Comparison of ENCODE assay signal across 20 cellular contexts in genomic region chr3:157142315-157142714, GRCh38. TPM values are rescaled to one million over a fixed set of nuclear protein-coding genes. Genes with fewer than 3 reads are reported as not detected.
A peak's percentile ranks its signal among the peaks of the same experiment; 100 is the strongest.
DNase-seq lines count a peak whose midpoint lies in the region; ATAC-seq, FAIRE-seq and TF ChIP-seq lines count a peak whose summit lies in the region.
"Had no signal": no experiment of that assay in that cellular context is flagged by ENCODE, and none has a peak within 500 bp of the region (broad histone marks: within the 10 kb centered on the region; RNA-seq: fewer than 3 reads in every experiment).

No MANE protein-coding gene starts in this region.

- DNase-seq in COLO668 (lab: John Stamatoyannopoulos, UW; ENCODE audit: unreplicated experiment) (peak; percentile 74), GM23338 (ENCODE audit: low spot score) (no peak), NCI-H2107 treated with DMSO at 0.1 percent for 48 hours (lab: John Stamatoyannopoulos, UW; ENCODE audit: unreplicated experiment) (peak; percentile 99), bronchial epithelial cell (ENCODE audit: low read depth) (no peak), mucosa of descending colon (no peak)
- DNase-seq: activated gamma-delta T cell, DMS 273 treated with DMSO at 0.1 percent for 48 hours, HCEC 1CT, left ventricle myocardium superior, NCI-H774, tibial artery had no signal

- H4K20me1 ChIP-seq in GM23338 (replicated peaks; ENCODE audit: insufficient read depth) = no peaks in the 10 kb centered on the region; the same call in 1 of the 2 replicates

- peak; percentile 52 for FAIRE-seq in bronchial epithelial cell (lab: Jason Lieb, UNC)
- FAIRE-seq: astrocyte, frontal cortex, GM18507 had no signal

- H3K4me1 Mint-ChIP-seq in GM23338 = no peaks in the 10 kb centered on the region

- no peak overlapping the region for H3K4me2 ChIP-seq in GM23338
- H3K4me2 ChIP-seq: smooth muscle cell had no signal

- H3K36me3 ChIP-seq in GM23338 (ENCODE audit: insufficient read depth) (peaks cover 14% of the 10 kb centered on the region), bronchial epithelial cell (ENCODE audit: control insufficient read depth, insufficient read depth, low read length) (no peaks in the 10 kb centered on the region), mucosa of descending colon (ENCODE audit: low read depth) (peaks cover 3% of the 10 kb centered on the region)

- H3K4me1 ChIP-seq in GM23338 (ENCODE audit: insufficient read depth) (no peaks in the 10 kb centered on the region), mucosa of descending colon (ENCODE audit: low read depth) (peaks cover 2% of the 10 kb centered on the region)

- no peak overlapping the region for H3K4me3 ChIP-seq in GM23338
- H3K4me3 ChIP-seq in bronchial epithelial cell (ENCODE audit: low read depth, low read length) = no peak overlapping the region
- H3K4me3 ChIP-seq in mucosa of descending colon = no peak overlapping the region
- H3K4me3 ChIP-seq: smooth muscle cell, tibial artery had no signal

- H3K27me3 ChIP-seq in GM23338 (ENCODE audit: insufficient read depth) (no peaks in the 10 kb centered on the region), bronchial epithelial cell (ENCODE audit: control insufficient read depth, insufficient read depth, low read length) (no peaks in the 10 kb centered on the region)
- H3K27me3 ChIP-seq: tibial artery had no signal

- no peak overlapping the region for H3K4me3 Mint-ChIP-seq in GM23338
- H3K4me3 Mint-ChIP-seq: B cell; stimulated activated effector memory CD8-positive, alpha-beta T cell treated with anti-CD3 and anti-CD28 coated beads, Interleukin-12 subunit alpha, Interleukin-12 subunit beta, amount 100 ng/mL, for 72 hours had no signal

- no peaks in the 10 kb centered on the region for H3K9me3 Mint-ChIP-seq in GM23338
- H3K9me3 Mint-ChIP-seq: stimulated activated effector memory CD8-positive, alpha-beta T cell treated with anti-CD3 and anti-CD28 coated beads, Interleukin-12 subunit alpha, Interleukin-12 subunit beta, amount 100 ng/mL, for 72 hours had no signal

- no peak overlapping the region; the same call in 1 of the 2 replicates for H3K27ac Mint-ChIP-seq in GM23338

- H3K9me2 ChIP-seq in GM23338 (ENCODE audit: insufficient read depth) = no peaks in the 10 kb centered on the region

- peaks cover 26% of the 10 kb centered on the region for H3K36me3 Mint-ChIP-seq in GM23338 (ENCODE audit: low read depth)

- no peaks in the 10 kb centered on the region for H3K79me2 ChIP-seq in GM23338 (replicated peaks; ENCODE audit: insufficient read depth)

- intact Hi-C loops in mucosa of descending colon (cut with DNase I, micrococcal nuclease) = no loop called here

- peaks cover 4% of the 10 kb centered on the region for H3K27me3 Mint-ChIP-seq in GM23338 (ENCODE audit: insufficient read depth, low read depth, poor library complexity)
- H3K27me3 Mint-ChIP-seq: B cell had no signal

- no peak overlapping the region for H2AFZ ChIP-seq in GM23338

- peak; percentile 37; the same call in 2 of the 3 replicates for ATAC-seq in GM23338
- no peak for ATAC-seq in GM21786 (IDR thresholded peaks at IDR 0.05; ENCODE audit: unreplicated experiment)
- ATAC-seq in HG02610 (IDR thresholded peaks at IDR 0.05; ENCODE audit: unreplicated experiment) = no peak
- ATAC-seq in mucosa of descending colon = no peak
- no peak for ATAC-seq in GM21390 (IDR thresholded peaks at IDR 0.05; ENCODE audit: unreplicated experiment)
- ATAC-seq: left ventricle myocardium superior; stimulated activated effector memory CD8-positive, alpha-beta T cell treated with anti-CD3 and anti-CD28 coated beads, Interleukin-12 subunit alpha, Interleukin-12 subunit beta, amount 100 ng/mL, for 72 hours had no signal

- H3K9me3 ChIP-seq in mucosa of descending colon = no peaks in the 10 kb centered on the region
- H3K9me3 ChIP-seq: tibial artery had no signal

- TF ChIP-seq CTCF in GM23338 (conservative IDR thresholded peaks at IDR 0.05; ENCODE audit: low read depth in 2 of 2) (no peak), bronchial epithelial cell (IDR thresholded peaks at IDR 0.05; ENCODE audit: insufficient read depth, low read length, severe bottlenecking) (no peak), mucosa of descending colon (IDR thresholded peaks at IDR 0.05) (no peak)

- 0 out of 2 replicates have a peak overlapping the region, but pooled peaks have one; percentile 28 for H3K27ac ChIP-seq in GM23338 (ENCODE audit: low read depth)
- H3K27ac ChIP-seq: tibial artery had no signal

- no peaks in the 10 kb centered on the region; the same call in 1 of the 2 replicates for H3F3A ChIP-seq in GM23338 (replicated peaks; ENCODE audit: low read depth)

TF ChIP-seq in GM23338, 12 proteins besides CTCF, POLR2A, EP300 and RAD21:
- TF ChIP-seq JUNB (IDR thresholded peaks at IDR 0.05; ENCODE audit: unreplicated experiment) = no peak
- TF ChIP-seq EZH2 (IDR thresholded peaks at IDR 0.05; ENCODE audit: low read depth, unreplicated experiment) = no peak
- TF ChIP-seq ZNF462 (CRISPR knock-in tag; IDR thresholded peaks at IDR 0.05) = no peak
- TF ChIP-seq ZNF114 (CRISPR knock-in tag; IDR thresholded peaks at IDR 0.05) = no peak
- no peak for TF ChIP-seq NANOG (IDR thresholded peaks at IDR 0.05; ENCODE audit: borderline replicate concordance)

RNA-seq across cellular contexts. Expression of gene CCNL1, which starts 17.6 kb away (rescaled TPM):
- 86.9 and 134 TPM in 2 replicates for total RNA-seq in GM23338 (2014; rRNA removed; shearing (Covaris generic))
- polyA plus RNA-seq in GM23338 (2016; fragmentation: Nextera tagmentation; extraction: Ambion mirVana) = 96.2 and 108 TPM in 2 replicates
- 107 and 150 TPM in 2 replicates for total RNA-seq in bronchial epithelial cell
- total RNA-seq in mucosa of descending colon = 100 to 1,000 TPM; 127 to 146 (median 133) TPM

Comparison
In these comparisons a context has a peak if more than half of its experiments do, and no peak if none do; other contexts are left out.
1. DNase-seq: peak in COLO668 (single experiment) and NCI-H2107 treated with DMSO at 0.1 percent for 48 hours (single experiment); none in GM23338 (single experiment), bronchial epithelial cell (single experiment) and mucosa of descending colon (0 of 3).